9 cellular contexts compared by ENCODE assay signal in genomic region chr1:224757508-224757907, GRCh38.
"Had no signal": no experiment of that assay in that cellular context is flagged by ENCODE, and none has a peak within 500 bp of the region (broad histone marks: within the 10 kb centered on the region; RNA-seq: fewer than 3 reads in every experiment).

No MANE protein-coding gene starts in this region.

- H3K9ac ChIP-seq: GM23248 had no signal

- H3K27ac ChIP-seq: GM23248, HL-60 had no signal

- H3K4me3 ChIP-seq: GM23248, HAP-1, K562 had no signal

- H3K4me3 Mint-ChIP-seq: HFFc6 had no signal

- ATAC-seq: HCT116, K562 had no signal

- DNase-seq: GM23248, GOT3, H7, HFFc6, IMR-90 had no signal

- H3K27ac Mint-ChIP-seq: HFFc6 had no signal

- H3K36me3 ChIP-seq: HAP-1 had no signal
